1 cellular context compared by ENCODE assay signal in the genomic region with DNA sequence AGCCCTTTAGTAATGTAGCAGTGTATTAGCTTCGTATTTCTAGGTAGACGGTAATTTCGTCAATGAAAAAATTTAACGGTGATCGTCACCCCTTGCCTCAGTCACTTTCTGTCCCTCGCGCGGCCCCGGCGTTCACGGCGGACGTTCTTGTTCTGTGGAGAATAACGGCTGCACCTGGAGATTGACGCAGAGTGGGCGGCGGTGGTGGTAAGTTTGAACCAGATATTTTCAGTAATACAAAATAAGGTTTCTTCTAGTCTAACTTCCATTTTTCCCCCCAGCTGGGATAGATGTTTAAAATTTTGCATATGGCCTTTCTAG.
TF ChIP-seq lines count a peak whose summit lies in the region.

No MANE protein-coding gene starts in this region.

TF ChIP-seq in K562, 482 proteins besides CTCF, POLR2A, EP300 and RAD21 (continued from another document and continues in another):
- TF ChIP-seq, protein P1, sequence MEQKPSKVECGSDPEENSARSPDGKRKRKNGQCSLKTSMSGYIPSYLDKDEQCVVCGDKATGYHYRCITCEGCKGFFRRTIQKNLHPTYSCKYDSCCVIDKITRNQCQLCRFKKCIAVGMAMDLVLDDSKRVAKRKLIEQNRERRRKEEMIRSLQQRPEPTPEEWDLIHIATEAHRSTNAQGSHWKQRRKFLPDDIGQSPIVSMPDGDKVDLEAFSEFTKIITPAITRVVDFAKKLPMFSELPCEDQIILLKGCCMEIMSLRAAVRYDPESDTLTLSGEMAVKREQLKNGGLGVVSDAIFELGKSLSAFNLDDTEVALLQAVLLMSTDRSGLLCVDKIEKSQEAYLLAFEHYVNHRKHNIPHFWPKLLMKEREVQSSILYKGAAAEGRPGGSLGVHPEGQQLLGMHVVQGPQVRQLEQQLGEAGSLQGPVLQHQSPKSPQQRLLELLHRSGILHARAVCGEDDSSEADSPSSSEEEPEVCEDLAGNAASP (IDR thresholded peaks at IDR 0.05): no peak
- no peak for TF ChIP-seq SIN3B (IDR thresholded peaks at IDR 0.05; ENCODE audit: low read depth)
- no peak for TF ChIP-seq HDAC2 (IDR thresholded peaks at IDR 0.05)
- TF ChIP-seq SMC3 (conservative IDR thresholded peaks at IDR 0.05; ENCODE audit: insufficient read depth, low read depth, low read length): no peak
- TF ChIP-seq, protein P2, sequence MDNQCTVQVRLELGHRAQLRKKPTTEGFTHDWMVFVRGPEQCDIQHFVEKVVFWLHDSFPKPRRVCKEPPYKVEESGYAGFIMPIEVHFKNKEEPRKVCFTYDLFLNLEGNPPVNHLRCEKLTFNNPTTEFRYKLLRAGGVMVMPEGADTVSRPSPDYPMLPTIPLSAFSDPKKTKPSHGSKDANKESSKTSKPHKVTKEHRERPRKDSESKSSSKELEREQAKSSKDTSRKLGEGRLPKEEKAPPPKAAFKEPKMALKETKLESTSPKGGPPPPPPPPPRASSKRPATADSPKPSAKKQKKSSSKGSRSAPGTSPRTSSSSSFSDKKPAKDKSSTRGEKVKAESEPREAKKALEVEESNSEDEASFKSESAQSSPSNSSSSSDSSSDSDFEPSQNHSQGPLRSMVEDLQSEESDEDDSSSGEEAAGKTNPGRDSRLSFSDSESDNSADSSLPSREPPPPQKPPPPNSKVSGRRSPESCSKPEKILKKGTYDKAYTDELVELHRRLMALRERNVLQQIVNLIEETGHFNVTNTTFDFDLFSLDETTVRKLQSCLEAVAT (IDR thresholded peaks at IDR 0.05): 0 out of 4 replicates have a peak, but pooled peaks of 1 of the 2 experiments have one; percentile 1
- no peak for TF ChIP-seq CBFB (CRISPR knock-in tag; IDR thresholded peaks at IDR 0.05)
- no peak for TF ChIP-seq SP1 (CRISPR knock-in tag; IDR thresholded peaks at IDR 0.05)
- no peak for TF ChIP-seq NCOA2 (IDR thresholded peaks at IDR 0.05; ENCODE audit: partially characterized antibody in 2 of 2)
- no peak for TF ChIP-seq NRF1 (conservative IDR thresholded peaks at IDR 0.05 in 1 of 2, IDR thresholded peaks at IDR 0.05 in 1 of 2)
- TF ChIP-seq, protein P3, sequence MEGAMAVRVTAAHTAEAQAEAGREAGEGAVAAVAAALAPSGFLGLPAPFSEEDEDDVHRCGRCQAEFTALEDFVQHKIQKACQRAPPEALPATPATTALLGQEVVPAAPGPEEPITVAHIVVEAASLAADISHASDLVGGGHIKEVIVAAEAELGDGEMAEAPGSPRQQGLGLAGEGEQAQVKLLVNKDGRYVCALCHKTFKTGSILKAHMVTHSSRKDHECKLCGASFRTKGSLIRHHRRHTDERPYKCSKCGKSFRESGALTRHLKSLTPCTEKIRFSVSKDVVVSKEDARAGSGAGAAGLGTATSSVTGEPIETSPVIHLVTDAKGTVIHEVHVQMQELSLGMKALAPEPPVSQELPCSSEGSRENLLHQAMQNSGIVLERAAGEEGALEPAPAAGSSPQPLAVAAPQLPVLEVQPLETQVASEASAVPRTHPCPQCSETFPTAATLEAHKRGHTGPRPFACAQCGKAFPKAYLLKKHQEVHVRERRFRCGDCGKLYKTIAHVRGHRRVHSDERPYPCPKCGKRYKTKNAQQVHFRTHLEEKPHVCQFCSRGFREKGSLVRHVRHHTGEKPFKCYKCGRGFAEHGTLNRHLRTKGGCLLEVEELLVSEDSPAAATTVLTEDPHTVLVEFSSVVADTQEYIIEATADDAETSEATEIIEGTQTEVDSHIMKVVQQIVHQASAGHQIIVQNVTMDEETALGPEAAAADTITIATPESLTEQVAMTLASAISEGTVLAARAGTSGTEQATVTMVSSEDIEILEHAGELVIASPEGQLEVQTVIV (CRISPR knock-in tag; IDR thresholded peaks at IDR 0.05; ENCODE audit: borderline replicate concordance): no peak
- TF ChIP-seq ATF1 (CRISPR knock-in tag; IDR thresholded peaks at IDR 0.05): no peak
- no peak for TF ChIP-seq ATF1 (tag; IDR thresholded peaks at IDR 0.05)
- no peak for TF ChIP-seq ZNF780A (CRISPR knock-in tag; IDR thresholded peaks at IDR 0.05)
- TF ChIP-seq, protein P4, sequence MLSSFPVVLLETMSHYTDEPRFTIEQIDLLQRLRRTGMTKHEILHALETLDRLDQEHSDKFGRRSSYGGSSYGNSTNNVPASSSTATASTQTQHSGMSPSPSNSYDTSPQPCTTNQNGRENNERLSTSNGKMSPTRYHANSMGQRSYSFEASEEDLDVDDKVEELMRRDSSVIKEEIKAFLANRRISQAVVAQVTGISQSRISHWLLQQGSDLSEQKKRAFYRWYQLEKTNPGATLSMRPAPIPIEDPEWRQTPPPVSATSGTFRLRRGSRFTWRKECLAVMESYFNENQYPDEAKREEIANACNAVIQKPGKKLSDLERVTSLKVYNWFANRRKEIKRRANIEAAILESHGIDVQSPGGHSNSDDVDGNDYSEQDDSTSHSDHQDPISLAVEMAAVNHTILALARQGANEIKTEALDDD (IDR thresholded peaks at IDR 0.05): no peak
- TF ChIP-seq FOSL1 (tag; conservative IDR thresholded peaks at IDR 0.05): 0 out of 2 replicates have a peak, but pooled peaks have one; percentile 1
- TF ChIP-seq RBFOX2 (IDR thresholded peaks at IDR 0.05; ENCODE audit: low read depth, low read length): no peak
- TF ChIP-seq, protein P5, sequence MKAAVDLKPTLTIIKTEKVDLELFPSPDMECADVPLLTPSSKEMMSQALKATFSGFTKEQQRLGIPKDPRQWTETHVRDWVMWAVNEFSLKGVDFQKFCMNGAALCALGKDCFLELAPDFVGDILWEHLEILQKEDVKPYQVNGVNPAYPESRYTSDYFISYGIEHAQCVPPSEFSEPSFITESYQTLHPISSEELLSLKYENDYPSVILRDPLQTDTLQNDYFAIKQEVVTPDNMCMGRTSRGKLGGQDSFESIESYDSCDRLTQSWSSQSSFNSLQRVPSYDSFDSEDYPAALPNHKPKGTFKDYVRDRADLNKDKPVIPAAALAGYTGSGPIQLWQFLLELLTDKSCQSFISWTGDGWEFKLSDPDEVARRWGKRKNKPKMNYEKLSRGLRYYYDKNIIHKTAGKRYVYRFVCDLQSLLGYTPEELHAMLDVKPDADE (conservative IDR thresholded peaks at IDR 0.05; ENCODE audit: control insufficient read depth, low read depth, low read length): no peak
- no peak for TF ChIP-seq KDM4B (IDR thresholded peaks at IDR 0.05; ENCODE audit: borderline replicate concordance in 2 of 2, low read depth in 1 of 2)
- TF ChIP-seq BACH1 (tag; IDR thresholded peaks at IDR 0.05): no peak
- TF ChIP-seq, protein P6, sequence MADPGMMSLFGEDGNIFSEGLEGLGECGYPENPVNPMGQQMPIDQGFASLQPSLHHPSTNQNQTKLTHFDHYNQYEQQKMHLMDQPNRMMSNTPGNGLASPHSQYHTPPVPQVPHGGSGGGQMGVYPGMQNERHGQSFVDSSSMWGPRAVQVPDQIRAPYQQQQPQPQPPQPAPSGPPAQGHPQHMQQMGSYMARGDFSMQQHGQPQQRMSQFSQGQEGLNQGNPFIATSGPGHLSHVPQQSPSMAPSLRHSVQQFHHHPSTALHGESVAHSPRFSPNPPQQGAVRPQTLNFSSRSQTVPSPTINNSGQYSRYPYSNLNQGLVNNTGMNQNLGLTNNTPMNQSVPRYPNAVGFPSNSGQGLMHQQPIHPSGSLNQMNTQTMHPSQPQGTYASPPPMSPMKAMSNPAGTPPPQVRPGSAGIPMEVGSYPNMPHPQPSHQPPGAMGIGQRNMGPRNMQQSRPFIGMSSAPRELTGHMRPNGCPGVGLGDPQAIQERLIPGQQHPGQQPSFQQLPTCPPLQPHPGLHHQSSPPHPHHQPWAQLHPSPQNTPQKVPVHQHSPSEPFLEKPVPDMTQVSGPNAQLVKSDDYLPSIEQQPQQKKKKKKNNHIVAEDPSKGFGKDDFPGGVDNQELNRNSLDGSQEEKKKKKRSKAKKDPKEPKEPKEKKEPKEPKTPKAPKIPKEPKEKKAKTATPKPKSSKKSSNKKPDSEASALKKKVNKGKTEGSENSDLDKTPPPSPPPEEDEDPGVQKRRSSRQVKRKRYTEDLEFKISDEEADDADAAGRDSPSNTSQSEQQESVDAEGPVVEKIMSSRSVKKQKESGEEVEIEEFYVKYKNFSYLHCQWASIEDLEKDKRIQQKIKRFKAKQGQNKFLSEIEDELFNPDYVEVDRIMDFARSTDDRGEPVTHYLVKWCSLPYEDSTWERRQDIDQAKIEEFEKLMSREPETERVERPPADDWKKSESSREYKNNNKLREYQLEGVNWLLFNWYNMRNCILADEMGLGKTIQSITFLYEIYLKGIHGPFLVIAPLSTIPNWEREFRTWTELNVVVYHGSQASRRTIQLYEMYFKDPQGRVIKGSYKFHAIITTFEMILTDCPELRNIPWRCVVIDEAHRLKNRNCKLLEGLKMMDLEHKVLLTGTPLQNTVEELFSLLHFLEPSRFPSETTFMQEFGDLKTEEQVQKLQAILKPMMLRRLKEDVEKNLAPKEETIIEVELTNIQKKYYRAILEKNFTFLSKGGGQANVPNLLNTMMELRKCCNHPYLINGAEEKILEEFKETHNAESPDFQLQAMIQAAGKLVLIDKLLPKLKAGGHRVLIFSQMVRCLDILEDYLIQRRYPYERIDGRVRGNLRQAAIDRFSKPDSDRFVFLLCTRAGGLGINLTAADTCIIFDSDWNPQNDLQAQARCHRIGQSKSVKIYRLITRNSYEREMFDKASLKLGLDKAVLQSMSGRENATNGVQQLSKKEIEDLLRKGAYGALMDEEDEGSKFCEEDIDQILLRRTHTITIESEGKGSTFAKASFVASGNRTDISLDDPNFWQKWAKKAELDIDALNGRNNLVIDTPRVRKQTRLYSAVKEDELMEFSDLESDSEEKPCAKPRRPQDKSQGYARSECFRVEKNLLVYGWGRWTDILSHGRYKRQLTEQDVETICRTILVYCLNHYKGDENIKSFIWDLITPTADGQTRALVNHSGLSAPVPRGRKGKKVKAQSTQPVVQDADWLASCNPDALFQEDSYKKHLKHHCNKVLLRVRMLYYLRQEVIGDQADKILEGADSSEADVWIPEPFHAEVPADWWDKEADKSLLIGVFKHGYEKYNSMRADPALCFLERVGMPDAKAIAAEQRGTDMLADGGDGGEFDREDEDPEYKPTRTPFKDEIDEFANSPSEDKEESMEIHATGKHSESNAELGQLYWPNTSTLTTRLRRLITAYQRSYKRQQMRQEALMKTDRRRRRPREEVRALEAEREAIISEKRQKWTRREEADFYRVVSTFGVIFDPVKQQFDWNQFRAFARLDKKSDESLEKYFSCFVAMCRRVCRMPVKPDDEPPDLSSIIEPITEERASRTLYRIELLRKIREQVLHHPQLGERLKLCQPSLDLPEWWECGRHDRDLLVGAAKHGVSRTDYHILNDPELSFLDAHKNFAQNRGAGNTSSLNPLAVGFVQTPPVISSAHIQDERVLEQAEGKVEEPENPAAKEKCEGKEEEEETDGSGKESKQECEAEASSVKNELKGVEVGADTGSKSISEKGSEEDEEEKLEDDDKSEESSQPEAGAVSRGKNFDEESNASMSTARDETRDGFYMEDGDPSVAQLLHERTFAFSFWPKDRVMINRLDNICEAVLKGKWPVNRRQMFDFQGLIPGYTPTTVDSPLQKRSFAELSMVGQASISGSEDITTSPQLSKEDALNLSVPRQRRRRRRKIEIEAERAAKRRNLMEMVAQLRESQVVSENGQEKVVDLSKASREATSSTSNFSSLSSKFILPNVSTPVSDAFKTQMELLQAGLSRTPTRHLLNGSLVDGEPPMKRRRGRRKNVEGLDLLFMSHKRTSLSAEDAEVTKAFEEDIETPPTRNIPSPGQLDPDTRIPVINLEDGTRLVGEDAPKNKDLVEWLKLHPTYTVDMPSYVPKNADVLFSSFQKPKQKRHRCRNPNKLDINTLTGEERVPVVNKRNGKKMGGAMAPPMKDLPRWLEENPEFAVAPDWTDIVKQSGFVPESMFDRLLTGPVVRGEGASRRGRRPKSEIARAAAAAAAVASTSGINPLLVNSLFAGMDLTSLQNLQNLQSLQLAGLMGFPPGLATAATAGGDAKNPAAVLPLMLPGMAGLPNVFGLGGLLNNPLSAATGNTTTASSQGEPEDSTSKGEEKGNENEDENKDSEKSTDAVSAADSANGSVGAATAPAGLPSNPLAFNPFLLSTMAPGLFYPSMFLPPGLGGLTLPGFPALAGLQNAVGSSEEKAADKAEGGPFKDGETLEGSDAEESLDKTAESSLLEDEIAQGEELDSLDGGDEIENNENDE (IDR thresholded peaks at IDR 0.05; ENCODE audit: low read depth, low read length): no peak
- no peak for TF ChIP-seq NCOA4 (IDR thresholded peaks at IDR 0.05; ENCODE audit: partially characterized antibody)
- no peak for TF ChIP-seq SRSF3 (IDR thresholded peaks at IDR 0.05; ENCODE audit: insufficient read depth, low read length)
- no peak for TF ChIP-seq MXI1 (IDR thresholded peaks at IDR 0.05; ENCODE audit: low read depth, low read length)
- no peak for TF ChIP-seq CCNT2 (IDR thresholded peaks at IDR 0.05; ENCODE audit: borderline replicate concordance, extremely low read depth, insufficient read length, low read depth, low read length)
- TF ChIP-seq JUN (IDR thresholded peaks at IDR 0.05; ENCODE audit: borderline replicate concordance, low read depth, low read length): no peak
- TF ChIP-seq JUN (CRISPR knock-in tag; IDR thresholded peaks at IDR 0.05; ENCODE audit: borderline replicate concordance): no peak
- TF ChIP-seq, protein P7, sequence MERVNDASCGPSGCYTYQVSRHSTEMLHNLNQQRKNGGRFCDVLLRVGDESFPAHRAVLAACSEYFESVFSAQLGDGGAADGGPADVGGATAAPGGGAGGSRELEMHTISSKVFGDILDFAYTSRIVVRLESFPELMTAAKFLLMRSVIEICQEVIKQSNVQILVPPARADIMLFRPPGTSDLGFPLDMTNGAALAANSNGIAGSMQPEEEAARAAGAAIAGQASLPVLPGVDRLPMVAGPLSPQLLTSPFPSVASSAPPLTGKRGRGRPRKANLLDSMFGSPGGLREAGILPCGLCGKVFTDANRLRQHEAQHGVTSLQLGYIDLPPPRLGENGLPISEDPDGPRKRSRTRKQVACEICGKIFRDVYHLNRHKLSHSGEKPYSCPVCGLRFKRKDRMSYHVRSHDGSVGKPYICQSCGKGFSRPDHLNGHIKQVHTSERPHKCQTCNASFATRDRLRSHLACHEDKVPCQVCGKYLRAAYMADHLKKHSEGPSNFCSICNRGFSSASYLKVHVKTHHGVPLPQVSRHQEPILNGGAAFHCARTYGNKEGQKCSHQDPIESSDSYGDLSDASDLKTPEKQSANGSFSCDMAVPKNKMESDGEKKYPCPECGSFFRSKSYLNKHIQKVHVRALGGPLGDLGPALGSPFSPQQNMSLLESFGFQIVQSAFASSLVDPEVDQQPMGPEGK (CRISPR knock-in tag; IDR thresholded peaks at IDR 0.05; ENCODE audit: borderline replicate concordance): no peak
- TF ChIP-seq, protein P8, sequence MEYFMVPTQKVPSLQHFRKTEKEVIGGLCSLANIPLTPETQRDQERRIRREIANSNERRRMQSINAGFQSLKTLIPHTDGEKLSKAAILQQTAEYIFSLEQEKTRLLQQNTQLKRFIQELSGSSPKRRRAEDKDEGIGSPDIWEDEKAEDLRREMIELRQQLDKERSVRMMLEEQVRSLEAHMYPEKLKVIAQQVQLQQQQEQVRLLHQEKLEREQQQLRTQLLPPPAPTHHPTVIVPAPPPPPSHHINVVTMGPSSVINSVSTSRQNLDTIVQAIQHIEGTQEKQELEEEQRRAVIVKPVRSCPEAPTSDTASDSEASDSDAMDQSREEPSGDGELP (CRISPR knock-in tag; IDR thresholded peaks at IDR 0.05; ENCODE audit: borderline replicate concordance): no peak
- TF ChIP-seq LARP7 (IDR thresholded peaks at IDR 0.05): no peak
- no peak for TF ChIP-seq MCM7 (IDR thresholded peaks at IDR 0.05)
- no peak for TF ChIP-seq KHSRP (IDR thresholded peaks at IDR 0.05)
- TF ChIP-seq, protein P9, sequence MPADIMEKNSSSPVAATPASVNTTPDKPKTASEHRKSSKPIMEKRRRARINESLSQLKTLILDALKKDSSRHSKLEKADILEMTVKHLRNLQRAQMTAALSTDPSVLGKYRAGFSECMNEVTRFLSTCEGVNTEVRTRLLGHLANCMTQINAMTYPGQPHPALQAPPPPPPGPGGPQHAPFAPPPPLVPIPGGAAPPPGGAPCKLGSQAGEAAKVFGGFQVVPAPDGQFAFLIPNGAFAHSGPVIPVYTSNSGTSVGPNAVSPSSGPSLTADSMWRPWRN (IDR thresholded peaks at IDR 0.05; ENCODE audit: low read depth): no peak
- TF ChIP-seq CBX8 (IDR thresholded peaks at IDR 0.05; ENCODE audit: borderline replicate concordance, extremely low read depth, low read depth, low read length, poor library complexity, severe bottlenecking): no peak
- TF ChIP-seq RUNX1 (IDR thresholded peaks at IDR 0.05; ENCODE audit: low read depth): no peak
- TF ChIP-seq ZNF764 (CRISPR knock-in tag; IDR thresholded peaks at IDR 0.05; ENCODE audit: low read depth): no peak
